Comparison of ENCODE assay signal across 17 cellular contexts in genomic region chr15:88634449-88634848, GRCh38. TPM values are rescaled to one million over a fixed set of nuclear protein-coding genes. Genes with fewer than 3 reads are reported as not detected.
DNase-seq lines count a peak whose midpoint lies in the region; FAIRE-seq and TF ChIP-seq lines count a peak whose summit lies in the region.
"Had no signal": no experiment of that assay in that cellular context is flagged by ENCODE, and none has a peak within 500 bp of the region (broad histone marks: within the 10 kb centered on the region; RNA-seq: fewer than 3 reads in every experiment).

No MANE protein-coding gene starts in this region.

- H3K79me2 ChIP-seq in Karpas-422 (ENCODE audit: low read length), result no peaks in the 10 kb centered on the region; the same call in 1 of the 2 replicates
- H3K79me2 ChIP-seq in GM23248 (ENCODE audit: insufficient read depth), result peaks cover 39% of the 10 kb centered on the region

- DNase-seq in T-helper 2 cell treated with Interferon-gamma antibody and Interleukin-4, amounts not matched to agents 5 μg/mL and 100 μg/mL, for 36 hours (ENCODE audit: low spot score), result no peak
- DNase-seq in T-helper 2 cell (no peak), Karpas-422 (no peak), small intestine (no peak), NCI-H1105 treated with DMSO at 0.1 percent for 48 hours (lab: John Stamatoyannopoulos, UW) (no peak), tibial artery (no peak), GM23248 (no peak)
- DNase-seq: 8988T; amniotic stem cell; erythroblast; HFFc6; NCI-H1417; OCI-M1; stimulated activated naive CD4-positive, alpha-beta T cell treated with Interleukin-2 at 50 U/mL for 16 hours had no signal

- WGBS in small intestine, 3 donors, result 82 to 97% (median 88%) methylated on average over 2 of the region's 2 CpGs
- WGBS in GM23248 (ENCODE audit: low coverage in 1 of 2, low lambda C conversion rate in 2 of 2, missing lambda C conversion rate in 2 of 2), 2 experiments, result 94 to 98% methylated on average over 2 of the region's 2 CpGs

- H3K4me3 Mint-ChIP-seq in T-helper 2 cell treated with Interferon-gamma antibody and Interleukin-4, amounts not matched to agents 5 μg/mL and 100 μg/mL, for 36 hours, result no peak overlapping the region
- H3K4me3 Mint-ChIP-seq in activated naive CD8-positive, alpha-beta T cell, result peak overlapping the region; percentile 27
- H3K4me3 Mint-ChIP-seq: HFFc6 had no signal

- no peaks in the 10 kb centered on the region for H3K27me3 ChIP-seq in Karpas-422 (ENCODE audit: low read length)
- H3K27me3 ChIP-seq in small intestine (ENCODE audit: control insufficient read depth in 2 of 2, insufficient read depth in 2 of 2, low read length in 2 of 2), result no peaks in the 10 kb centered on the region
- H3K27me3 ChIP-seq in tibial artery, result no peaks in the 10 kb centered on the region
- no peaks in the 10 kb centered on the region for H3K27me3 ChIP-seq in GM23248 (replicated peaks; ENCODE audit: insufficient read depth)
- H3K27me3 ChIP-seq: ovary had no signal

- intact Hi-C loops in tibial artery (cut with DNase I; ENCODE audit: low total_unique reads), result no loop called here

- H3K36me3 ChIP-seq in Karpas-422 (ENCODE audit: insufficient read depth, low read length) (peaks cover 13% of the 10 kb centered on the region; the same call in 1 of the 2 replicates), small intestine (ENCODE audit: control insufficient read depth in 2 of 2, insufficient read depth in 2 of 2, low read length in 2 of 2) (no peaks in the 10 kb centered on the region), tibial artery (peaks cover 15 to 42% (median 24%) of the 10 kb centered on the region in 3 donors), GM23248 (ENCODE audit: low read depth) (peaks cover 36% of the 10 kb centered on the region)
- H3K36me3 ChIP-seq: ovary had no signal

- H3K4me1 Mint-ChIP-seq in T-helper 2 cell treated with Interferon-gamma antibody and Interleukin-4, amounts not matched to agents 5 μg/mL and 100 μg/mL, for 36 hours (ENCODE audit: low read depth), result peaks cover 67% of the 10 kb centered on the region
- H3K4me1 Mint-ChIP-seq in activated naive CD8-positive, alpha-beta T cell (ENCODE audit: low read depth), result peaks cover 93% of the 10 kb centered on the region

- H3K9me3 ChIP-seq in Karpas-422 (ENCODE audit: low read length) (no peaks in the 10 kb centered on the region), small intestine (ENCODE audit: control insufficient read depth, low read depth) (no peaks in the 10 kb centered on the region), tibial artery (no peaks in the 10 kb centered on the region), GM23248 (ENCODE audit: low read depth) (no peaks in the 10 kb centered on the region)
- H3K9me3 ChIP-seq: ovary had no signal

- in situ Hi-C loops in GM23248 (cut with MboI), result no loop called here

- no peak overlapping the region for H3K4me3 ChIP-seq in Karpas-422 (ENCODE audit: low read length)
- H3K4me3 ChIP-seq in small intestine (ENCODE audit: low read depth in 1 of 2, low read length in 2 of 2), result no peak overlapping the region
- no peak overlapping the region for H3K4me3 ChIP-seq in tibial artery
- H3K4me3 ChIP-seq in GM23248, result no peak overlapping the region
- H3K4me3 ChIP-seq: ovary had no signal

- H2AFZ ChIP-seq in Karpas-422 (ENCODE audit: low read length), result no peak overlapping the region
- H2AFZ ChIP-seq in GM23248, result no peak overlapping the region

- H3K36me3 Mint-ChIP-seq in T-helper 2 cell treated with Interferon-gamma antibody and Interleukin-4, amounts not matched to agents 5 μg/mL and 100 μg/mL, for 36 hours (ENCODE audit: low read depth), result peaks cover 75% of the 10 kb centered on the region
- H3K36me3 Mint-ChIP-seq in activated naive CD8-positive, alpha-beta T cell, result peaks cover 18% of the 10 kb centered on the region

- peak overlapping the region; percentile 82 for H3K27ac Mint-ChIP-seq in T-helper 2 cell treated with Interferon-gamma antibody and Interleukin-4, amounts not matched to agents 5 μg/mL and 100 μg/mL, for 36 hours
- peak overlapping the region; percentile 98 for H3K27ac Mint-ChIP-seq in activated naive CD8-positive, alpha-beta T cell
- H3K27ac Mint-ChIP-seq: HFFc6 had no signal

- H3K9ac ChIP-seq in Karpas-422 (ENCODE audit: low read length) (no peak overlapping the region), GM23248 (no peak overlapping the region)

- H3K27ac ChIP-seq in Karpas-422 (ENCODE audit: low read length), result peak overlapping the region; percentile 29; the same call in 1 of the 2 replicates
- peak overlapping the region; percentile 61 to 95 for H3K27ac ChIP-seq in small intestine (ENCODE audit: low read depth in 1 of 2, low read length in 1 of 2)
- H3K27ac ChIP-seq in tibial artery, result no peak overlapping the region
- H3K27ac ChIP-seq in GM23248, result no peak overlapping the region
- H3K27ac ChIP-seq: ovary had no signal

- H3K9me3 Mint-ChIP-seq in T-helper 2 cell treated with Interferon-gamma antibody and Interleukin-4, amounts not matched to agents 5 μg/mL and 100 μg/mL, for 36 hours, result no peaks in the 10 kb centered on the region
- H3K9me3 Mint-ChIP-seq in activated naive CD8-positive, alpha-beta T cell (ENCODE audit: low read depth), result no peaks in the 10 kb centered on the region
- H3K9me3 Mint-ChIP-seq: HFFc6 had no signal

- H3K9me2 ChIP-seq in Karpas-422 (replicated peaks; ENCODE audit: insufficient read depth, low read length), result no peaks in the 10 kb centered on the region
- H3K9me2 ChIP-seq in GM23248 (ENCODE audit: insufficient read depth), result no peaks in the 10 kb centered on the region

- peaks cover 64% of the 10 kb centered on the region for H3K4me1 ChIP-seq in Karpas-422 (ENCODE audit: low read length)
- H3K4me1 ChIP-seq in small intestine (ENCODE audit: control insufficient read depth in 2 of 2, insufficient read depth in 1 of 2, low read depth in 1 of 2, low read length in 1 of 2), result peaks cover 14 to 15% of the 10 kb centered on the region in 2 donors
- H3K4me1 ChIP-seq in tibial artery, result peaks cover 0 to 17% (median 14%) of the 10 kb centered on the region in 4 donors
- H3K4me1 ChIP-seq in GM23248 (ENCODE audit: insufficient read depth), result peaks cover 8% of the 10 kb centered on the region

- H3K4me2 ChIP-seq in Karpas-422 (ENCODE audit: low read depth, low read length, poor library complexity, severe bottlenecking), result no peak overlapping the region
- no peak overlapping the region for H3K4me2 ChIP-seq in GM23248 (ENCODE audit: unreplicated experiment)

- no peak for FAIRE-seq in small intestine (lab: Jason Lieb, UNC)
- FAIRE-seq: colon had no signal

- H3K27me3 Mint-ChIP-seq in T-helper 2 cell treated with Interferon-gamma antibody and Interleukin-4, amounts not matched to agents 5 μg/mL and 100 μg/mL, for 36 hours (ENCODE audit: low read depth), result no peaks in the 10 kb centered on the region
- H3K27me3 Mint-ChIP-seq in activated naive CD8-positive, alpha-beta T cell, result no peaks in the 10 kb centered on the region

- H3F3A ChIP-seq in GM23248 (ENCODE audit: insufficient read depth), result peaks cover 49% of the 10 kb centered on the region

- 0 out of 2 replicates have a peak, but pooled peaks cover 4% of the 10 kb centered on the region for H4K20me1 ChIP-seq in Karpas-422 (ENCODE audit: insufficient read depth, low read depth, low read length)
- no peaks in the 10 kb centered on the region for H4K20me1 ChIP-seq in GM23248 (ENCODE audit: insufficient read depth)

- TF ChIP-seq CTCF in tibial artery (IDR thresholded peaks at IDR 0.05), result no peak

RNA-seq across cellular contexts. Expression of gene ISG20, which starts 4.4 kb away (rescaled TPM):
- total RNA-seq in Karpas-422 (2014; rRNA removed; shearing (Covaris generic); ENCODE audit: low replicate concordance), result 112 and 259 TPM in 2 replicates
- 100 to 1,000 TPM in 2 of 3 donors, 10 to 100 TPM in 1; 64.5 to 434 (median 132) TPM for polyA plus RNA-seq in small intestine
- total RNA-seq in GM23248 (2014; rRNA removed; shearing (Covaris generic)), result not detected in 2 replicates
- 0.93 and 1.4 TPM in 2 replicates for polyA plus RNA-seq in GM23248 (2016; fragmentation: Nextera tagmentation; extraction: Ambion mirVana)

RNA-seq across cellular contexts. Expression of gene AEN, which starts 13.3 kb away (rescaled TPM):
- total RNA-seq in Karpas-422 (2014; rRNA removed; shearing (Covaris generic); ENCODE audit: low replicate concordance), result 18.1 and 36.3 TPM in 2 replicates
- polyA plus RNA-seq in small intestine (10 to 100 TPM in 2 of 3 donors, 1 to 10 TPM in 1; 5.4 to 16.8 (median 14.4) TPM), GM23248 (2016; fragmentation: Nextera tagmentation; extraction: Ambion mirVana) (22.3 and 23.9 TPM in 2 replicates)
- 35.9 and 49.1 TPM in 2 replicates for total RNA-seq in GM23248 (2014; rRNA removed; shearing (Covaris generic))

Comparison
In these comparisons a context has a peak if more than half of its experiments do, and no peak if none do; other contexts are left out.
1. H3K27ac ChIP-seq: peak in Karpas-422 (single experiment) and small intestine (2 of 2); none in tibial artery (0 of 2) and GM23248 (single experiment).
2. RNA of gene ISG20, which starts 4.4 kb away (total RNA-seq): 112 to 259 TPM in Karpas-422; not detected in GM23248; every median in the first group is over 100 times any median in the second.